Comparison of ENCODE assay signal across 18 cellular contexts in genomic region chr10:109898007-109898406, GRCh38.
"Had no signal": no experiment of that assay in that cellular context is flagged by ENCODE, and none has a peak within 500 bp of the region (broad histone marks: within the 10 kb centered on the region; RNA-seq: fewer than 3 reads in every experiment).

No MANE protein-coding gene starts in this region.

- FAIRE-seq: endometrium, islet of Langerhans, TTC549 had no signal

- H3K4me2 ChIP-seq: neural progenitor cell had no signal

- DNase-seq: activated CD4-positive, alpha-beta T cell treated with anti-CD3 and anti-CD28 coated beads, Interleukin-2, amount 50 U/mL, for 1 hour; activated naive CD4-positive, alpha-beta T cell treated with anti-CD3 and anti-CD28 coated beads, Interleukin-2, amount 10 ng/mL, durations not matched to agents 7 days and 5 days; activated T-cell treated with anti-CD3 and anti-CD28 coated beads for 4 hours; dorsolateral prefrontal cortex; head of caudate nucleus; spleen; stimulated activated naive CD4-positive, alpha-beta T cell treated with Interleukin-2 at 50 U/mL for 16 hours; T-helper 2 cell; uterus had no signal

- H3K9me3 ChIP-seq: adrenal gland, esophagus muscularis mucosa, spleen, uterus had no signal

- H3K27me3 Mint-ChIP-seq: activated naive CD4-positive, alpha-beta T cell treated with anti-CD3 and anti-CD28 coated beads, Interleukin-2, amount 10 ng/mL, durations not matched to agents 7 days and 5 days; activated T-helper 17 cell treated with anti-CD3 and anti-CD28 coated beads, Interleukin-2, amount 50 U/mL, for 72 hours had no signal

- H3K27ac Mint-ChIP-seq: activated naive CD4-positive, alpha-beta T cell treated with anti-CD3 and anti-CD28 coated beads, Interleukin-2, amount 10 ng/mL, durations not matched to agents 7 days and 5 days; activated T-helper 17 cell treated with anti-CD3 and anti-CD28 coated beads, Interleukin-2, amount 50 U/mL, for 72 hours; neural progenitor cell had no signal

- H3K27me3 ChIP-seq: adrenal gland, brain microvascular endothelial cell, dorsolateral prefrontal cortex, esophagus muscularis mucosa, neural progenitor cell, spleen, uterus had no signal

- H3K27ac ChIP-seq: brain microvascular endothelial cell, neural progenitor cell had no signal

- H2AFZ ChIP-seq: neural progenitor cell, parathyroid adenoma had no signal

- H3K4me3 ChIP-seq: adrenal gland, dorsolateral prefrontal cortex, esophagus muscularis mucosa, neural progenitor cell, spleen, uterus had no signal

- H3K9ac ChIP-seq: neural progenitor cell, parathyroid adenoma had no signal

- H3K36me3 ChIP-seq: adrenal gland, brain microvascular endothelial cell, esophagus muscularis mucosa, uterus had no signal

- H3K4me3 Mint-ChIP-seq: activated naive CD4-positive, alpha-beta T cell treated with anti-CD3 and anti-CD28 coated beads, Interleukin-2, amount 10 ng/mL, durations not matched to agents 7 days and 5 days; activated T-helper 17 cell treated with anti-CD3 and anti-CD28 coated beads, Interleukin-2, amount 50 U/mL, for 72 hours; neural progenitor cell had no signal

- H3K9me3 Mint-ChIP-seq: activated naive CD4-positive, alpha-beta T cell treated with anti-CD3 and anti-CD28 coated beads, Interleukin-2, amount 10 ng/mL, durations not matched to agents 7 days and 5 days had no signal
